In genomic region chr5:138563340-138564118, GRCh38 we compare ENCODE assay signal across 22 cellular contexts. TPM values are rescaled to one million over a fixed set of nuclear protein-coding genes. Genes with fewer than 3 reads are reported as not detected.
DNase-seq lines count a peak whose midpoint lies in the region; ATAC-seq and TF ChIP-seq lines count a peak whose summit lies in the region.
"Had no signal": no experiment of that assay in that cellular context is flagged by ENCODE, and none has a peak within 500 bp of the region (broad histone marks: within the 10 kb centered on the region; RNA-seq: fewer than 3 reads in every experiment).

No MANE protein-coding gene starts in this region.

- POLR2A ChIA-PET in WTC11 (lab: Charles Lee): interaction anchor here (0.6 to 0.7 kb wide), 3 partner anchors 11 to 189 kb away, joined by 3 to 4 read pairs (median 3); no protein-coding TSS in a partner anchor

- H3K4me1 Mint-ChIP-seq in stimulated activated naive CD8-positive, alpha-beta T cell treated with anti-CD3 and anti-CD28 coated beads, Interleukin-15, Interleukin-2, amounts not matched to agents 100 ng/mL and 50 ng/mL, for 24 hours (ENCODE audit: low read depth): peaks cover 52% of the 10 kb centered on the region
- H3K4me1 Mint-ChIP-seq in stimulated activated naive CD8-positive, alpha-beta T cell treated with anti-CD3 and anti-CD28 coated beads, Interleukin-15, amount 100 ng/mL, for 72 hours: peaks cover 65% of the 10 kb centered on the region
- no peaks in the 10 kb centered on the region for H3K4me1 Mint-ChIP-seq in WTC11
- H3K4me1 Mint-ChIP-seq in endodermal cell: peaks cover under 1% of the 10 kb centered on the region

- TF ChIP-seq CTCF in WTC11 (IDR thresholded peaks at IDR 0.05) (no peak), endodermal cell (conservative IDR thresholded peaks at IDR 0.05) (no peak)

- H3K27me3 ChIP-seq in endodermal cell (ENCODE audit: control insufficient read depth, insufficient read depth, low read length, poor library complexity, severe bottlenecking): no peaks in the 10 kb centered on the region
- H3K27me3 ChIP-seq: ascending aorta, heart right ventricle had no signal

- H3K27ac ChIP-seq in endodermal cell (ENCODE audit: low read depth, low read length): no peak overlapping the region
- H3K27ac ChIP-seq: ascending aorta, heart right ventricle, KMS-11, parathyroid adenoma had no signal

- 91 to 95% methylated on average over 2 to 3 of the region's 3 CpGs for WGBS in endodermal cell (ENCODE audit: insufficient coverage in 1 of 2, insufficient read length in 1 of 2), 2 experiments

- peak overlapping the region; percentile 62 for H3K27ac Mint-ChIP-seq in stimulated activated naive CD8-positive, alpha-beta T cell treated with anti-CD3 and anti-CD28 coated beads, Interleukin-15, Interleukin-2, amounts not matched to agents 100 ng/mL and 50 ng/mL, for 24 hours
- peak overlapping the region in 1 of 2 donors; percentile 92 for H3K27ac Mint-ChIP-seq in stimulated activated naive CD8-positive, alpha-beta T cell treated with anti-CD3 and anti-CD28 coated beads, Interleukin-15, amount 100 ng/mL, for 72 hours
- peak overlapping the region; percentile 1; the same call in 1 of the 2 replicates for H3K27ac Mint-ChIP-seq in WTC11
- H3K27ac Mint-ChIP-seq in endodermal cell: peak overlapping the region; percentile 35

- peaks cover 87% of the 10 kb centered on the region for H3K36me3 Mint-ChIP-seq in stimulated activated naive CD8-positive, alpha-beta T cell treated with anti-CD3 and anti-CD28 coated beads, Interleukin-15, Interleukin-2, amounts not matched to agents 100 ng/mL and 50 ng/mL, for 24 hours (ENCODE audit: low read depth)
- peaks cover 87% of the 10 kb centered on the region for H3K36me3 Mint-ChIP-seq in WTC11
- peaks cover 82% of the 10 kb centered on the region for H3K36me3 Mint-ChIP-seq in endodermal cell (ENCODE audit: low read depth)

- no peaks in the 10 kb centered on the region for H3K4me1 ChIP-seq in endodermal cell (ENCODE audit: control insufficient read depth, insufficient read depth, low read length)
- H3K4me1 ChIP-seq: ascending aorta, HAP-1 had no signal

- H3K9ac ChIP-seq in endodermal cell (ENCODE audit: extremely low read depth, low read length, poor library complexity, severe bottlenecking): no peak overlapping the region
- H3K9ac ChIP-seq: KMS-11, parathyroid adenoma had no signal

- no peak overlapping the region for H3K4me3 Mint-ChIP-seq in stimulated activated naive CD8-positive, alpha-beta T cell treated with anti-CD3 and anti-CD28 coated beads, Interleukin-15, Interleukin-2, amounts not matched to agents 100 ng/mL and 50 ng/mL, for 24 hours
- peak overlapping the region in 1 of 2 donors; percentile 8 for H3K4me3 Mint-ChIP-seq in stimulated activated naive CD8-positive, alpha-beta T cell treated with anti-CD3 and anti-CD28 coated beads, Interleukin-15, amount 100 ng/mL, for 72 hours
- no peak overlapping the region for H3K4me3 Mint-ChIP-seq in WTC11
- H3K4me3 Mint-ChIP-seq in endodermal cell: no peak overlapping the region

- no peaks in the 10 kb centered on the region for H3K27me3 Mint-ChIP-seq in stimulated activated naive CD8-positive, alpha-beta T cell treated with anti-CD3 and anti-CD28 coated beads, Interleukin-15, Interleukin-2, amounts not matched to agents 100 ng/mL and 50 ng/mL, for 24 hours
- no peaks in the 10 kb centered on the region for H3K27me3 Mint-ChIP-seq in stimulated activated naive CD8-positive, alpha-beta T cell treated with anti-CD3 and anti-CD28 coated beads, Interleukin-15, amount 100 ng/mL, for 72 hours
- H3K27me3 Mint-ChIP-seq in WTC11 (ENCODE audit: low read depth) (no peaks in the 10 kb centered on the region), endodermal cell (ENCODE audit: insufficient read depth) (no peaks in the 10 kb centered on the region)
- H3K27me3 Mint-ChIP-seq: effector memory CD8-positive, alpha-beta T cell had no signal

- CTCF ChIA-PET in WTC11 (lab: Charles Lee): no interaction called here

- DNase-seq in stimulated activated naive CD8-positive, alpha-beta T cell treated with anti-CD3 and anti-CD28 coated beads, Interleukin-15, amount 100 ng/mL, for 72 hours: no peak
- DNase-seq in WTC11 (ENCODE audit: low spot score) (no peak), endodermal cell (no peak), HK-2 (ENCODE audit: unreplicated experiment) (no peak)
- DNase-seq in stimulated activated naive CD4-positive, alpha-beta T cell treated with Interleukin-2 at 50 U/mL for 16 hours (lab: John Stamatoyannopoulos, UW): no peak
- DNase-seq: activated CD4-positive, alpha-beta T cell treated with anti-CD3 and anti-CD28 coated beads for 4 hours; effector memory CD8-positive, alpha-beta T cell; heart right ventricle; NCI-H1048; NCI-H2081; NCI-H510A treated with DMSO at 0.1 percent for 48 hours; SIG-M5; stimulated activated CD4-positive, alpha-beta T cell treated with anti-CD3 and anti-CD28 coated beads, Interleukin-2, amount 100 ng/mL, for 48 hours; substantia nigra; T-helper 9 cell had no signal

- H3K9me3 Mint-ChIP-seq in stimulated activated naive CD8-positive, alpha-beta T cell treated with anti-CD3 and anti-CD28 coated beads, Interleukin-15, Interleukin-2, amounts not matched to agents 100 ng/mL and 50 ng/mL, for 24 hours: no peaks in the 10 kb centered on the region
- H3K9me3 Mint-ChIP-seq in stimulated activated naive CD8-positive, alpha-beta T cell treated with anti-CD3 and anti-CD28 coated beads, Interleukin-15, amount 100 ng/mL, for 72 hours: no peaks in the 10 kb centered on the region
- H3K9me3 Mint-ChIP-seq in WTC11 (no peaks in the 10 kb centered on the region), endodermal cell (no peaks in the 10 kb centered on the region)
- H3K9me3 Mint-ChIP-seq: effector memory CD8-positive, alpha-beta T cell had no signal

- no peak overlapping the region for H3K4me3 ChIP-seq in endodermal cell (ENCODE audit: low read length)
- H3K4me3 ChIP-seq: ascending aorta, HAP-1, heart right ventricle had no signal

- ATAC-seq in stimulated activated naive CD8-positive, alpha-beta T cell treated with anti-CD3 and anti-CD28 coated beads, Interleukin-15, amount 100 ng/mL, for 72 hours: no peak
- ATAC-seq in WTC11: no peak
- ATAC-seq in HG02763 (IDR thresholded peaks at IDR 0.05; ENCODE audit: unreplicated experiment): no peak
- ATAC-seq in GM19023 (IDR thresholded peaks at IDR 0.05; ENCODE audit: unreplicated experiment): no peak
- ATAC-seq: effector memory CD8-positive, alpha-beta T cell had no signal

- no peaks in the 10 kb centered on the region for H3K9me3 ChIP-seq in endodermal cell (ENCODE audit: control insufficient read depth, low read length)
- H3K9me3 ChIP-seq: ascending aorta, HAP-1, heart right ventricle had no signal

- peaks cover 90% of the 10 kb centered on the region for H3K36me3 ChIP-seq in endodermal cell (ENCODE audit: control insufficient read depth, insufficient read depth, low read length)

TF ChIP-seq in WTC11, 78 proteins besides CTCF, POLR2A, EP300 and RAD21 (continues in another document):
- TF ChIP-seq ATF2 (CRISPR knock-in tag; IDR thresholded peaks at IDR 0.05; ENCODE audit: borderline replicate concordance, low read depth) (no peak), FOXJ3 (CRISPR knock-in tag; IDR thresholded peaks at IDR 0.05; ENCODE audit: borderline replicate concordance) (no peak), CREM (CRISPR knock-in tag; IDR thresholded peaks at IDR 0.05) (no peak), ZNF671 (CRISPR knock-in tag; IDR thresholded peaks at IDR 0.05) (no peak), ZBTB21 (CRISPR knock-in tag; IDR thresholded peaks at IDR 0.05; ENCODE audit: borderline replicate concordance) (no peak), ZNF281 (CRISPR knock-in tag; IDR thresholded peaks at IDR 0.05) (no peak), ZNF121 (CRISPR knock-in tag; IDR thresholded peaks at IDR 0.05) (no peak)

RNA-seq across cellular contexts. Expression of gene HSPA9, which starts 11.7 kb away (rescaled TPM):
- total RNA-seq in WTC11 (2021) (313 to 414 TPM (median 328 TPM) in 3 replicates), endodermal cell (100 to 1,000 TPM; 201 to 212 TPM)
- 141 TPM for polyA plus RNA-seq in endodermal cell (2013, experiment 1 of 2)
- polyA plus RNA-seq in endodermal cell (2013, experiment 2 of 2): 120 TPM

RNA-seq across cellular contexts. Expression of gene ETF1, which starts 20.5 kb away (rescaled TPM):
- 110 to 137 TPM (median 115 TPM) in 3 replicates for total RNA-seq in WTC11 (2021)
- total RNA-seq in endodermal cell: 100 to 1,000 TPM; 106 to 109 TPM
- polyA plus RNA-seq in endodermal cell (2013, experiment 1 of 2): 87.7 TPM
- 88.3 TPM for polyA plus RNA-seq in endodermal cell (2013, experiment 2 of 2)
